In the genomic region with DNA sequence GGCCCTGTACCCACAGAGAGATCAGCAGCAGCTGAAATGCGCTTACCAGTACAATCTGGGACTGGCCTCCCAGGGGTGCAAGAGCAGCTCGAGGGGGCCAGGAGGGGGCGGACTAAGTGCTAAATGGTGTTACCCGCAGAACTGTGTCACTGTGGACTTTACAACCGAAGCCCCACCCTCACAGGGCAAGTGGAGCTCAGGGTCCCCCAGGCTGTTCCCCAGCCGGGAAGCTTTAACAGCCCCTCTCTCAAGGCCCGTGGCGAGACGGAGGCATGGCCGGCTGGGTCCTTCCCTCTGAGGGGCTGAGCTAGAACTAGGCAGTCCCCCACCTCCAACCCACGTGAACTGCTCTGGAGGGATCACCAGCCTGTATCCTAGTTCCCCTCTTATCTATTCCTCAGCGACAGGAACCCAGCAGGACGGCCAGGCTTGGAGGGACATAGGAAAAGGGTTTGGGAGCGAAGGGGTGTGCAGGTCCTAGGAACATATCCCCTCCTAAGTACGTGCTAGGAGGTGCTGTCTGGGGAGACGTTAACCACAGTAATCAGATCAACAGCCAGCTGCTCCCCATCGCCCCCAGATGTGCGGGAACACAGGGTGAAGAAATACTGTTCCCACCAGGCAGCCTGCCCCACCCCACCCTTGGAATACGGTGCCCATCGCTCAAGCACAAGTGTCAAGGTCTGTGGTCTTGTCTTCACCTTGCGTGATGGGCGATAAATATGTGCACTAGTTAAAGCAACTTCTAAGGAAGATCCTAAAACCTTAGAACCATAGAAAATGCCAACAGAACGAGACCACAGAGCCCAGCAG, we compare ENCODE assay signal across 1 cellular context.
A peak's percentile ranks its signal among the peaks of the same experiment; 100 is the strongest.
TF ChIP-seq lines count a peak whose summit lies in the region.

No MANE protein-coding gene starts in this region.

TF ChIP-seq in H1, 55 proteins besides CTCF, POLR2A, EP300 and RAD21:
- TF ChIP-seq, protein P1, sequence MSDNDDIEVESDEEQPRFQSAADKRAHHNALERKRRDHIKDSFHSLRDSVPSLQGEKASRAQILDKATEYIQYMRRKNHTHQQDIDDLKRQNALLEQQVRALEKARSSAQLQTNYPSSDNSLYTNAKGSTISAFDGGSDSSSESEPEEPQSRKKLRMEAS (IDR thresholded peaks at IDR 0.05) = no peak
- no peak for TF ChIP-seq SUZ12 (IDR thresholded peaks at IDR 0.05; ENCODE audit: low read length)
- no peak for TF ChIP-seq POLR2AphosphoS5 (IDR thresholded peaks at IDR 0.05; ENCODE audit: low read depth, low read length)
- TF ChIP-seq ASH2L (IDR thresholded peaks at IDR 0.05; ENCODE audit: low read length) = peak; percentile 13
TF ChIP-seq in H1: peak in this region for 1.
